8 cellular contexts compared by ENCODE assay signal in the genomic region with DNA sequence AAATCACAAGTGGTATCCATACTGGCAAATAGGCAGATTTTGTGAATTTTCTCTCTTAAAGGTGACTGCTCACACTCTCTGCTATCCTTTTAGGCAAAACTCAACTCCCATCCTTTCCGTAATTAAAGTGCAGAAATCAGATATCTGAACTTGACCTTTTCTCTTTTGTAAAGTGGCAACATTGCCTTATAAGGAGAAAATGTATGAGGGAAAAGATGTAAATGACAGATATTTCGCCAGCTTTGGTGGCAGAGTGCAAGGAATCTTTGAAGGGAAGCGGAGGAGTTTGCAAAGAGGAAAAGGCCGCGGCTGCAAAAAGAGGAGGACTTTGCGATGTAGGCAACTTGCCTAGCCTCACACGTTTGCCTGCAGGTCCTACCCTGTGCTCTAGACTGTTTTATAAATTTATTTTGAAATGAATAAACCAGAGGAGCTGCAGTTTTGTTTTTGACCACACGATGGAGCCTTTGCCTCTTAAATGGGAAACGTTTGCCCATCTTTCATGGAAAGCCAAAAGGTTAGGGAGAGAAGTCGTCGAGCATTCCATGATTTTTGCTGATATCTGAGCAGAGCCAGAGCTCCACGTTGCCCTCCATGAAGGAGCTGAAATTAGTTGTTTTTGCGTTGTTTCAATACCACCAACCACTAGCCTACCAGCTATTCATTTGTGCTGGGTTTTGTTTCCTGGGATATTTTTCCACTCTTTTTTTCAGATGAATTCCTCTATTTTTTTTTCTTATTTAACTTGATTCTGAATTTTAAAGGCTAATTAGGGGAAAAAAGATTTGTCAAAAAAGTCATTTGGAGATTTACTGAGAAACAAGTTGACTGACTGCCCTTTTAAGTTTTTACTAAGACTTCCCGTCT.
DNase-seq lines count a peak whose midpoint lies in the region; TF ChIP-seq lines count a peak whose summit lies in the region.

No MANE protein-coding gene starts in this region.

- CTCF ChIA-PET in CD4-positive, alpha-beta memory T cell (lab: Charles Lee; ENCODE audit: partially characterized antibody): interaction anchor here (1.4 kb wide), 1 partner anchor 12 kb away, joined by 4 read pairs; no protein-coding TSS in a partner anchor

- H3F3A ChIP-seq in neural cell (ENCODE audit: insufficient read depth, low read length, poor library complexity, severe bottlenecking): no peaks in the 10 kb centered on the region

- peaks cover 20% of the 10 kb centered on the region for H3K27me3 ChIP-seq in neural cell (ENCODE audit: insufficient read depth, low read depth, low read length)
- H3K27me3 ChIP-seq in CD4-positive, alpha-beta memory T cell (ENCODE audit: insufficient read depth, low read length): peaks cover 3% of the 10 kb centered on the region

- H3K27ac Mint-ChIP-seq in endothelial cell (ENCODE audit: unreplicated experiment): no peak overlapping the region
- no peak overlapping the region for H3K27ac Mint-ChIP-seq in CD4-positive, alpha-beta memory T cell

- H3K36me3 Mint-ChIP-seq in endothelial cell (ENCODE audit: low read depth, unreplicated experiment): no peaks in the 10 kb centered on the region
- H3K36me3 Mint-ChIP-seq in CD4-positive, alpha-beta memory T cell: no peaks in the 10 kb centered on the region

- H3K4me1 Mint-ChIP-seq in endothelial cell (ENCODE audit: unreplicated experiment): peaks cover 3% of the 10 kb centered on the region
- peaks cover 0 to 1% (median 0%) of the 10 kb centered on the region in 4 donors for H3K4me1 Mint-ChIP-seq in CD4-positive, alpha-beta memory T cell

- no peaks in the 10 kb centered on the region for H3K9me3 Mint-ChIP-seq in endothelial cell (ENCODE audit: unreplicated experiment)
- H3K9me3 Mint-ChIP-seq in CD4-positive, alpha-beta memory T cell: peaks cover 0 to 5% (median 0%) of the 10 kb centered on the region in 8 donors

- no peak overlapping the region for H2AFZ ChIP-seq in neural cell (ENCODE audit: low read depth, low read length)

- no peaks in the 10 kb centered on the region for H3K9me2 ChIP-seq in neural cell (ENCODE audit: insufficient read depth, low read length)

- H3K4me3 ChIP-seq in LNCaP clone FGC (ENCODE audit: low read depth, low read length): no peak overlapping the region
- no peak overlapping the region for H3K4me3 ChIP-seq in neural cell (ENCODE audit: low read length)
- H3K4me3 ChIP-seq in CD4-positive, alpha-beta memory T cell (ENCODE audit: low read length in 2 of 2): no peak overlapping the region

- POLR2A ChIA-PET in CD4-positive, alpha-beta memory T cell (lab: Charles Lee; ENCODE audit: partially characterized antibody): no interaction called here

- H3K4me2 ChIP-seq in neural cell (ENCODE audit: low read length): no peak overlapping the region

- H3K36me3 ChIP-seq in neural cell (ENCODE audit: insufficient read depth, low read length): no peaks in the 10 kb centered on the region
- H3K36me3 ChIP-seq in CD4-positive, alpha-beta memory T cell (ENCODE audit: insufficient read depth, low read length): no peaks in the 10 kb centered on the region

- H3K9ac ChIP-seq in neural cell (ENCODE audit: low read length): peak overlapping the region; percentile 22

- peak; percentile 77 for TF ChIP-seq CTCF in LNCaP clone FGC (IDR thresholded peaks at IDR 0.05; ENCODE audit: control insufficient read depth, extremely low read depth, insufficient read depth)
- TF ChIP-seq CTCF in endothelial cell (IDR thresholded peaks at IDR 0.05; ENCODE audit: unreplicated experiment): peak; percentile 93
- TF ChIP-seq CTCF in neural cell (IDR thresholded peaks at IDR 0.05; ENCODE audit: poor library complexity, severe bottlenecking): peak; percentile 89

- peak; percentile 88 for TF ChIP-seq RAD21 in neural cell (conservative IDR thresholded peaks at IDR 0.05)

- no peaks in the 10 kb centered on the region for H3K4me1 ChIP-seq in CD4-positive, alpha-beta memory T cell (ENCODE audit: insufficient read depth, low read length)

- H4K20me1 ChIP-seq in neural cell (ENCODE audit: insufficient read depth): no peaks in the 10 kb centered on the region

- intact Hi-C loops in CD4-positive, alpha-beta memory T cell (cut with micrococcal nuclease): no loop called here

- peak; percentile 50 for DNase-seq in activated CD8-positive, alpha-beta memory T cell treated with anti-CD3 and anti-CD28 coated beads, Interleukin-2, amount 50 U/mL, for 48 hours
- no peak for DNase-seq in activated CD8-positive, alpha-beta memory T cell treated with anti-CD3 and anti-CD28 coated beads, Interleukin-2, amount 50 U/mL, for 4 hours
- DNase-seq in LNCaP clone FGC (ENCODE audit: low read depth): peak; percentile 26
- DNase-seq in RKO (ENCODE audit: low spot score): peak; percentile 65
- peak; percentile 61 for DNase-seq in endothelial cell (ENCODE audit: low spot score)
- no peak for DNase-seq in activated CD4-positive, CD25-positive, alpha-beta regulatory T cell treated with anti-CD3 and anti-CD28 coated beads, Interleukin-2, amount 50 U/mL, for 72 hours
- no peak for DNase-seq in CD4-positive, alpha-beta memory T cell

- H3K79me2 ChIP-seq in neural cell (replicated peaks; ENCODE audit: insufficient read depth, low read length): no peaks in the 10 kb centered on the region

- peaks cover 5% of the 10 kb centered on the region for H3K27me3 Mint-ChIP-seq in endothelial cell (ENCODE audit: unreplicated experiment)
- H3K27me3 Mint-ChIP-seq in CD4-positive, alpha-beta memory T cell: peaks cover 15 to 25% of the 10 kb centered on the region in 2 donors

- no peaks in the 10 kb centered on the region for H3K9me3 ChIP-seq in neural cell (ENCODE audit: low read length)
- H3K9me3 ChIP-seq in CD4-positive, alpha-beta memory T cell (ENCODE audit: control insufficient read depth in 1 of 2, low read length in 2 of 2): no peaks in the 10 kb centered on the region

- no peak overlapping the region for H3K27ac ChIP-seq in neural cell (ENCODE audit: low read length)
- no peak overlapping the region for H3K27ac ChIP-seq in CD4-positive, alpha-beta memory T cell (ENCODE audit: low read depth, low read length)

- no peak for TF ChIP-seq EP300 in neural cell (conservative IDR thresholded peaks at IDR 0.05; ENCODE audit: poor library complexity, severe bottlenecking)

- no peak overlapping the region for H3K4me3 Mint-ChIP-seq in endothelial cell (ENCODE audit: unreplicated experiment)
- H3K4me3 Mint-ChIP-seq in CD4-positive, alpha-beta memory T cell: no peak overlapping the region

TF ChIP-seq in neural cell, 6 proteins besides CTCF, POLR2A, EP300 and RAD21:
- TF ChIP-seq SMC3 (conservative IDR thresholded peaks at IDR 0.05; ENCODE audit: poor library complexity) (peak; percentile 88), TAF1 (IDR thresholded peaks at IDR 0.05; ENCODE audit: low read depth) (no peak)

Comparison
In these comparisons a context has a peak if more than half of its experiments do, and no peak if none do; other contexts are left out.
1. DNase-seq: peak in activated CD8-positive, alpha-beta memory T cell treated with anti-CD3 and anti-CD28 coated beads, Interleukin-2, amount 50 U/mL, for 48 hours (single experiment), LNCaP clone FGC (single experiment), RKO (single experiment) and endothelial cell (single experiment); none in activated CD8-positive, alpha-beta memory T cell treated with anti-CD3 and anti-CD28 coated beads, Interleukin-2, amount 50 U/mL, for 4 hours (single experiment), activated CD4-positive, CD25-positive, alpha-beta regulatory T cell treated with anti-CD3 and anti-CD28 coated beads, Interleukin-2, amount 50 U/mL, for 72 hours (single experiment) and CD4-positive, alpha-beta memory T cell (0 of 5).
2. Peak in every context shown above with its lines, with median percentiles within 50 percentile points of each other: CTCF ChIP-seq.